Comparison of ENCODE assay signal across 1 cellular context in the genomic region with DNA sequence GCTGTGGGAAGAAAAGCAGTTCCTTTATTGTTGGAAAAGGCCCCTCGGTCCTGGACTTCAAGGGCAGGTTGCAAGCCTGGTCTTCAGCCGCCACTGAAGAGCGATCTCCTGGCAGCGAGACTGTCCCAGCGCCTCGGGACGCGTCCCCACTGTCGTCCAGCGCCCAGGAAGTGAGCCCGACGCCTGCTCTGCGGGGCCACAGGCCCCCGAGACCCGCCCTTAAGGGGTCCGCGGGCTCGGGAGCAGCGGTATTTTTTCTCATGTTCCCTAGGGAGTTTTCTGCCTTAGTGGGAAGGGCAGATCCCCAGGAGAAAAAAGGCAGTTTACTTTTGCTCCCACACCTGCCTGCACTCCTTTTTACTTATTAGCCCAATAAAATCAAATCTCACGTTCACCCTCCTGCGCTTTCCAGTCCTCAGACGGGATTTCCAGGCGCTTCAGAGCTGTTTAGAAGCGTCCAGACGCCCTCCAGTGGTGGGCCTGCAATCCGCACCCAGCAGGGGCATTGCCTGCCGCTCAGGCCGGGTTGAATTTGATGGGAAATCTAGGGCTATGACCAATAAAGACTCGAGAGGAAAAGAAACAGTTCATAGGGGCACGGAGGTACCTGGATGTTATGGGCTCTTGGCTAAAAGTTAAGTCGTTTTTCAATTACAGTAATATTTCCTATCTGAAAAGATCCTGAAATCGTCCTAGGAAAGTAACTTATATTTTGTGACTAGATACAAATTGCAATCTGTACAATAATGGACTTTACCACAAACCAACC.
TF ChIP-seq lines count a peak whose summit lies in the region.

No MANE protein-coding gene starts in this region.

TF ChIP-seq in GM12878, 131 proteins besides CTCF, POLR2A, EP300 and RAD21 (continued from another document and continues in another):
- TF ChIP-seq, protein P1, sequence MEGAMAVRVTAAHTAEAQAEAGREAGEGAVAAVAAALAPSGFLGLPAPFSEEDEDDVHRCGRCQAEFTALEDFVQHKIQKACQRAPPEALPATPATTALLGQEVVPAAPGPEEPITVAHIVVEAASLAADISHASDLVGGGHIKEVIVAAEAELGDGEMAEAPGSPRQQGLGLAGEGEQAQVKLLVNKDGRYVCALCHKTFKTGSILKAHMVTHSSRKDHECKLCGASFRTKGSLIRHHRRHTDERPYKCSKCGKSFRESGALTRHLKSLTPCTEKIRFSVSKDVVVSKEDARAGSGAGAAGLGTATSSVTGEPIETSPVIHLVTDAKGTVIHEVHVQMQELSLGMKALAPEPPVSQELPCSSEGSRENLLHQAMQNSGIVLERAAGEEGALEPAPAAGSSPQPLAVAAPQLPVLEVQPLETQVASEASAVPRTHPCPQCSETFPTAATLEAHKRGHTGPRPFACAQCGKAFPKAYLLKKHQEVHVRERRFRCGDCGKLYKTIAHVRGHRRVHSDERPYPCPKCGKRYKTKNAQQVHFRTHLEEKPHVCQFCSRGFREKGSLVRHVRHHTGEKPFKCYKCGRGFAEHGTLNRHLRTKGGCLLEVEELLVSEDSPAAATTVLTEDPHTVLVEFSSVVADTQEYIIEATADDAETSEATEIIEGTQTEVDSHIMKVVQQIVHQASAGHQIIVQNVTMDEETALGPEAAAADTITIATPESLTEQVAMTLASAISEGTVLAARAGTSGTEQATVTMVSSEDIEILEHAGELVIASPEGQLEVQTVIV (IDR thresholded peaks at IDR 0.05; ENCODE audit: borderline replicate concordance, partially characterized antibody) = no peak
- TF ChIP-seq KAT2A (conservative IDR thresholded peaks at IDR 0.05; ENCODE audit: control insufficient read depth, low read depth, low read length) (no peak), MTA3 (IDR thresholded peaks at IDR 0.05; ENCODE audit: borderline replicate concordance, low read length) (no peak), LARP7 (IDR thresholded peaks at IDR 0.05) (no peak; the same call in 1 of the 2 replicates), CREB1 (IDR thresholded peaks at IDR 0.05; ENCODE audit: low read depth) (0 out of 2 replicates have a peak, but pooled peaks have one; percentile 11), HDGF (IDR thresholded peaks at IDR 0.05) (no peak), EZH2 (IDR thresholded peaks at IDR 0.05; ENCODE audit: borderline replicate concordance, control insufficient read depth, low read depth, low read length) (no peak), FOS (IDR thresholded peaks at IDR 0.05; ENCODE audit: borderline replicate concordance, extremely low read depth, insufficient read length) (no peak), NFIC (IDR thresholded peaks at IDR 0.05; ENCODE audit: low read depth, low read length) (no peak), PAX8 (IDR thresholded peaks at IDR 0.05) (no peak), BHLHE40 (IDR thresholded peaks at IDR 0.05; ENCODE audit: borderline replicate concordance in 1 of 2, low read depth in 2 of 2, low read length in 1 of 2) (peak; percentile 31 to 60; a peak in 2 of 4 replicates), CEBPB (IDR thresholded peaks at IDR 0.05; ENCODE audit: borderline replicate concordance in 1 of 2, low read depth in 2 of 2, low read length in 2 of 2) (no peak), ZBED1 (IDR thresholded peaks at IDR 0.05; ENCODE audit: borderline replicate concordance) (no peak), POLR2AphosphoS2 (IDR thresholded peaks at IDR 0.05; ENCODE audit: low read depth, low read length) (no peak), SIX5 (IDR thresholded peaks at IDR 0.05; ENCODE audit: low read depth, low read length, severe bottlenecking) (no peak), DPF2 (IDR thresholded peaks at IDR 0.05) (no peak), STAT1 (conservative IDR thresholded peaks at IDR 0.05) (no peak), MEF2A (IDR thresholded peaks at IDR 0.05; ENCODE audit: insufficient read depth, low read depth, low read length) (0 out of 2 replicates have a peak, but pooled peaks have one; percentile 6), YBX1 (IDR thresholded peaks at IDR 0.05) (no peak), ZSCAN29 (IDR thresholded peaks at IDR 0.05) (peak; percentile 26; the same call in 1 of the 2 replicates), GABPA (IDR thresholded peaks at IDR 0.05; ENCODE audit: low read depth) (no peak), MYC (IDR thresholded peaks at IDR 0.05; ENCODE audit: insufficient read depth, insufficient read length, insufficient replicate concordance, low read length, severe bottlenecking) (no peak), BACH1 (IDR thresholded peaks at IDR 0.05; ENCODE audit: borderline replicate concordance) (no peak), SRF (IDR thresholded peaks at IDR 0.05; ENCODE audit: low read depth in 2 of 2, low read length in 2 of 2) (no peak), ZNF384 (IDR thresholded peaks at IDR 0.05; ENCODE audit: borderline replicate concordance, low read depth, low read length) (no peak; the same call in 1 of the 2 replicates), SREBF2 (IDR thresholded peaks at IDR 0.05; ENCODE audit: low read length) (no peak), KLF5 (IDR thresholded peaks at IDR 0.05; ENCODE audit: partially characterized antibody) (no peak), GATAD2B (conservative IDR thresholded peaks at IDR 0.05; ENCODE audit: low read depth) (peak; percentile 43), CBX3 (IDR thresholded peaks at IDR 0.05; ENCODE audit: borderline replicate concordance, low read depth) (no peak), NRF1 (conservative IDR thresholded peaks at IDR 0.05; ENCODE audit: low read depth, low read length) (no peak), CHD4 (IDR thresholded peaks at IDR 0.05) (no peak), RB1 (IDR thresholded peaks at IDR 0.05; ENCODE audit: borderline replicate concordance) (peak; percentile 57; the same call in 1 of the 2 replicates), BCL11A (IDR thresholded peaks at IDR 0.05; ENCODE audit: low read depth, low read length) (no peak), TAF1 (IDR thresholded peaks at IDR 0.05; ENCODE audit: borderline replicate concordance, low read depth, low read length) (no peak)
- TF ChIP-seq, protein P2, sequence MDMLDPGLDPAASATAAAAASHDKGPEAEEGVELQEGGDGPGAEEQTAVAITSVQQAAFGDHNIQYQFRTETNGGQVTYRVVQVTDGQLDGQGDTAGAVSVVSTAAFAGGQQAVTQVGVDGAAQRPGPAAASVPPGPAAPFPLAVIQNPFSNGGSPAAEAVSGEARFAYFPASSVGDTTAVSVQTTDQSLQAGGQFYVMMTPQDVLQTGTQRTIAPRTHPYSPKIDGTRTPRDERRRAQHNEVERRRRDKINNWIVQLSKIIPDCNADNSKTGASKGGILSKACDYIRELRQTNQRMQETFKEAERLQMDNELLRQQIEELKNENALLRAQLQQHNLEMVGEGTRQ (IDR thresholded peaks at IDR 0.05; ENCODE audit: borderline replicate concordance, low read depth, low read length) = no peak
- TF ChIP-seq, protein P3, sequence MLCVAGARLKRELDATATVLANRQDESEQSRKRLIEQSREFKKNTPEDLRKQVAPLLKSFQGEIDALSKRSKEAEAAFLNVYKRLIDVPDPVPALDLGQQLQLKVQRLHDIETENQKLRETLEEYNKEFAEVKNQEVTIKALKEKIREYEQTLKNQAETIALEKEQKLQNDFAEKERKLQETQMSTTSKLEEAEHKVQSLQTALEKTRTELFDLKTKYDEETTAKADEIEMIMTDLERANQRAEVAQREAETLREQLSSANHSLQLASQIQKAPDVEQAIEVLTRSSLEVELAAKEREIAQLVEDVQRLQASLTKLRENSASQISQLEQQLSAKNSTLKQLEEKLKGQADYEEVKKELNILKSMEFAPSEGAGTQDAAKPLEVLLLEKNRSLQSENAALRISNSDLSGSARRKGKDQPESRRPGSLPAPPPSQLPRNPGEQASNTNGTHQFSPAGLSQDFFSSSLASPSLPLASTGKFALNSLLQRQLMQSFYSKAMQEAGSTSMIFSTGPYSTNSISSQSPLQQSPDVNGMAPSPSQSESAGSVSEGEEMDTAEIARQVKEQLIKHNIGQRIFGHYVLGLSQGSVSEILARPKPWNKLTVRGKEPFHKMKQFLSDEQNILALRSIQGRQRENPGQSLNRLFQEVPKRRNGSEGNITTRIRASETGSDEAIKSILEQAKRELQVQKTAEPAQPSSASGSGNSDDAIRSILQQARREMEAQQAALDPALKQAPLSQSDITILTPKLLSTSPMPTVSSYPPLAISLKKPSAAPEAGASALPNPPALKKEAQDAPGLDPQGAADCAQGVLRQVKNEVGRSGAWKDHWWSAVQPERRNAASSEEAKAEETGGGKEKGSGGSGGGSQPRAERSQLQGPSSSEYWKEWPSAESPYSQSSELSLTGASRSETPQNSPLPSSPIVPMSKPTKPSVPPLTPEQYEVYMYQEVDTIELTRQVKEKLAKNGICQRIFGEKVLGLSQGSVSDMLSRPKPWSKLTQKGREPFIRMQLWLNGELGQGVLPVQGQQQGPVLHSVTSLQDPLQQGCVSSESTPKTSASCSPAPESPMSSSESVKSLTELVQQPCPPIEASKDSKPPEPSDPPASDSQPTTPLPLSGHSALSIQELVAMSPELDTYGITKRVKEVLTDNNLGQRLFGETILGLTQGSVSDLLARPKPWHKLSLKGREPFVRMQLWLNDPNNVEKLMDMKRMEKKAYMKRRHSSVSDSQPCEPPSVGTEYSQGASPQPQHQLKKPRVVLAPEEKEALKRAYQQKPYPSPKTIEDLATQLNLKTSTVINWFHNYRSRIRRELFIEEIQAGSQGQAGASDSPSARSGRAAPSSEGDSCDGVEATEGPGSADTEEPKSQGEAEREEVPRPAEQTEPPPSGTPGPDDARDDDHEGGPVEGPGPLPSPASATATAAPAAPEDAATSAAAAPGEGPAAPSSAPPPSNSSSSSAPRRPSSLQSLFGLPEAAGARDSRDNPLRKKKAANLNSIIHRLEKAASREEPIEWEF (IDR thresholded peaks at IDR 0.05; ENCODE audit: insufficient replicate concordance, low read depth, low read length) = peak; percentile 47
- TF ChIP-seq, protein P4, sequence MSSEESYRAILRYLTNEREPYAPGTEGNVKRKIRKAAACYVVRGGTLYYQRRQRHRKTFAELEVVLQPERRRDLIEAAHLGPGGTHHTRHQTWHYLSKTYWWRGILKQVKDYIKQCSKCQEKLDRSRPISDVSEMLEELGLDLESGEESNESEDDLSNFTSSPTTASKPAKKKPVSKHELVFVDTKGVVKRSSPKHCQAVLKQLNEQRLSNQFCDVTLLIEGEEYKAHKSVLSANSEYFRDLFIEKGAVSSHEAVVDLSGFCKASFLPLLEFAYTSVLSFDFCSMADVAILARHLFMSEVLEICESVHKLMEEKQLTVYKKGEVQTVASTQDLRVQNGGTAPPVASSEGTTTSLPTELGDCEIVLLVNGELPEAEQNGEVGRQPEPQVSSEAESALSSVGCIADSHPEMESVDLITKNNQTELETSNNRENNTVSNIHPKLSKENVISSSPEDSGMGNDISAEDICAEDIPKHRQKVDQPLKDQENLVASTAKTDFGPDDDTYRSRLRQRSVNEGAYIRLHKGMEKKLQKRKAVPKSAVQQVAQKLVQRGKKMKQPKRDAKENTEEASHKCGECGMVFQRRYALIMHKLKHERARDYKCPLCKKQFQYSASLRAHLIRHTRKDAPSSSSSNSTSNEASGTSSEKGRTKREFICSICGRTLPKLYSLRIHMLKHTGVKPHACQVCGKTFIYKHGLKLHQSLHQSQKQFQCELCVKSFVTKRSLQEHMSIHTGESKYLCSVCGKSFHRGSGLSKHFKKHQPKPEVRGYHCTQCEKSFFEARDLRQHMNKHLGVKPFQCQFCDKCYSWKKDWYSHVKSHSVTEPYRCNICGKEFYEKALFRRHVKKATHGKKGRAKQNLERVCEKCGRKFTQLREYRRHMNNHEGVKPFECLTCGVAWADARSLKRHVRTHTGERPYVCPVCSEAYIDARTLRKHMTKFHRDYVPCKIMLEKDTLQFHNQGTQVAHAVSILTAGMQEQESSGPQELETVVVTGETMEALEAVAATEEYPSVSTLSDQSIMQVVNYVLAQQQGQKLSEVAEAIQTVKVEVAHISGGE (CRISPR knock-in tag; IDR thresholded peaks at IDR 0.05) = no peak
- TF ChIP-seq, protein P5, sequence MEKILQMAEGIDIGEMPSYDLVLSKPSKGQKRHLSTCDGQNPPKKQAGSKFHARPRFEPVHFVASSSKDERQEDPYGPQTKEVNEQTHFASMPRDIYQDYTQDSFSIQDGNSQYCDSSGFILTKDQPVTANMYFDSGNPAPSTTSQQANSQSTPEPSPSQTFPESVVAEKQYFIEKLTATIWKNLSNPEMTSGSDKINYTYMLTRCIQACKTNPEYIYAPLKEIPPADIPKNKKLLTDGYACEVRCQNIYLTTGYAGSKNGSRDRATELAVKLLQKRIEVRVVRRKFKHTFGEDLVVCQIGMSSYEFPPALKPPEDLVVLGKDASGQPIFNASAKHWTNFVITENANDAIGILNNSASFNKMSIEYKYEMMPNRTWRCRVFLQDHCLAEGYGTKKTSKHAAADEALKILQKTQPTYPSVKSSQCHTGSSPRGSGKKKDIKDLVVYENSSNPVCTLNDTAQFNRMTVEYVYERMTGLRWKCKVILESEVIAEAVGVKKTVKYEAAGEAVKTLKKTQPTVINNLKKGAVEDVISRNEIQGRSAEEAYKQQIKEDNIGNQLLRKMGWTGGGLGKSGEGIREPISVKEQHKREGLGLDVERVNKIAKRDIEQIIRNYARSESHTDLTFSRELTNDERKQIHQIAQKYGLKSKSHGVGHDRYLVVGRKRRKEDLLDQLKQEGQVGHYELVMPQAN (conservative IDR thresholded peaks at IDR 0.05) = no peak
- TF ChIP-seq, protein P6, sequence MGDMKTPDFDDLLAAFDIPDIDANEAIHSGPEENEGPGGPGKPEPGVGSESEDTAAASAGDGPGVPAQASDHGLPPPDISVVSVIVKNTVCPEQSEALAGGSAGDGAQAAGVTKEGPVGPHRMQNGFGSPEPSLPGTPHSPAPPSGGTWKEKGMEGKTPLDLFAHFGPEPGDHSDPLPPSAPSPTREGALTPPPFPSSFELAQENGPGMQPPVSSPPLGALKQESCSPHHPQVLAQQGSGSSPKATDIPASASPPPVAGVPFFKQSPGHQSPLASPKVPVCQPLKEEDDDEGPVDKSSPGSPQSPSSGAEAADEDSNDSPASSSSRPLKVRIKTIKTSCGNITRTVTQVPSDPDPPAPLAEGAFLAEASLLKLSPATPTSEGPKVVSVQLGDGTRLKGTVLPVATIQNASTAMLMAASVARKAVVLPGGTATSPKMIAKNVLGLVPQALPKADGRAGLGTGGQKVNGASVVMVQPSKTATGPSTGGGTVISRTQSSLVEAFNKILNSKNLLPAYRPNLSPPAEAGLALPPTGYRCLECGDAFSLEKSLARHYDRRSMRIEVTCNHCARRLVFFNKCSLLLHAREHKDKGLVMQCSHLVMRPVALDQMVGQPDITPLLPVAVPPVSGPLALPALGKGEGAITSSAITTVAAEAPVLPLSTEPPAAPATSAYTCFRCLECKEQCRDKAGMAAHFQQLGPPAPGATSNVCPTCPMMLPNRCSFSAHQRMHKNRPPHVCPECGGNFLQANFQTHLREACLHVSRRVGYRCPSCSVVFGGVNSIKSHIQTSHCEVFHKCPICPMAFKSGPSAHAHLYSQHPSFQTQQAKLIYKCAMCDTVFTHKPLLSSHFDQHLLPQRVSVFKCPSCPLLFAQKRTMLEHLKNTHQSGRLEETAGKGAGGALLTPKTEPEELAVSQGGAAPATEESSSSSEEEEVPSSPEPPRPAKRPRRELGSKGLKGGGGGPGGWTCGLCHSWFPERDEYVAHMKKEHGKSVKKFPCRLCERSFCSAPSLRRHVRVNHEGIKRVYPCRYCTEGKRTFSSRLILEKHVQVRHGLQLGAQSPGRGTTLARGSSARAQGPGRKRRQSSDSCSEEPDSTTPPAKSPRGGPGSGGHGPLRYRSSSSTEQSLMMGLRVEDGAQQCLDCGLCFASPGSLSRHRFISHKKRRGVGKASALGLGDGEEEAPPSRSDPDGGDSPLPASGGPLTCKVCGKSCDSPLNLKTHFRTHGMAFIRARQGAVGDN (IDR thresholded peaks at IDR 0.05) = no peak
